8 cellular contexts compared by ENCODE assay signal in the genomic region with DNA sequence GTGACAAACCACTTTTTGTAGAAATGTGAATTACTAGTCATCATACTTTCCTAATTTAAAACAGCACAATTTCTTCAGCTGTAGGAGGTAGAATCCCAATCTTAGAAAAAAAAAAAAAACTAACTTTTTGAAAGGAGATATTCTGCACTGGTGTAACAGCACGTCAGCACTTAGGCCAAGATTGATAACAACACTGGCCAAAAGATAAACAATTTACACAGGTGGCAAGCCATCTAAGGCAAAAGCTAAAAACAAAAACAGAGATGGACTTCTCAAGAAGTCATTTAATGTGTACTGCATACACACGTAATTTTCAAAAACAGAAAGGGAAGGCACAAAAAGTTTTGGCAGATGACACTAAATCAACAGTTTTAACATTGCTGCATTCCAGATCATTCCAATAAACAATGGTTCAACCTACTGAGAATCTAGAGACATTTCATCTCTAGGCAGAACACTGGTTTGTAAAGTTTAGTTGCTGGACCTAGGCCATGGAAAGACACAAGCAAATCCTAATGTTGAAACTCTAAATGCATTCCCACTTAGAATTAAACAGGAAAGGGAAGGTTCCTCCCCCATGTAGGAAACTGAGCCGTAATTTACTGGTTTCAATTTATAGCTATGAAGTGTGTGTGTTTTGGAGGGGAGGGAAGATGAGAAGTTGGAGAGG. TPM values are rescaled to one million over a fixed set of nuclear protein-coding genes. Genes with fewer than 3 reads are reported as not detected.
A peak's percentile ranks its signal among the peaks of the same experiment; 100 is the strongest.
DNase-seq lines count a peak whose midpoint lies in the region; ATAC-seq lines count a peak whose summit lies in the region.

No MANE protein-coding gene starts in this region.

- no peak for ATAC-seq in GM19023 (IDR thresholded peaks at IDR 0.05; ENCODE audit: unreplicated experiment)

- H3K9ac ChIP-seq in stomach smooth muscle (ENCODE audit: low read length in 2 of 2) = peak overlapping the region; percentile 69 to 74

- CTCF ChIA-PET in activated CD4-positive, alpha-beta memory T cell treated with anti-CD3 and anti-CD28 coated beads for 36 hours (lab: Charles Lee) = interaction anchor here (0.7 to 2.7 kb wide), 5 partner anchors 50 to 478 kb away, joined by 3 to 32 read pairs (median 6); partner anchors contain the start of genes FBXO9 and LRRC1

- H3K4me3 Mint-ChIP-seq in activated CD4-positive, alpha-beta memory T cell treated with anti-CD3 and anti-CD28 coated beads for 36 hours = peak overlapping the region; percentile 94

- H3K36me3 Mint-ChIP-seq in activated CD4-positive, alpha-beta memory T cell treated with anti-CD3 and anti-CD28 coated beads for 36 hours = peaks cover 6% of the 10 kb centered on the region

- no peaks in the 10 kb centered on the region for H3K9me3 Mint-ChIP-seq in activated CD4-positive, alpha-beta memory T cell treated with anti-CD3 and anti-CD28 coated beads for 36 hours

- POLR2A ChIA-PET in activated CD4-positive, alpha-beta memory T cell treated with anti-CD3 and anti-CD28 coated beads for 36 hours (lab: Charles Lee) = interaction anchor here (1.1 to 2.7 kb wide), 3 partner anchors 36 to 108 kb away, joined by 3 to 15 read pairs (median 4); no protein-coding TSS in a partner anchor

- H3K9me3 ChIP-seq in stomach smooth muscle (ENCODE audit: control insufficient read depth in 2 of 2, low read length in 2 of 2) = no peaks in the 10 kb centered on the region

- intact Hi-C loops in activated CD4-positive, alpha-beta memory T cell treated with anti-CD3 and anti-CD28 coated beads for 36 hours (cut with micrococcal nuclease) = loop anchor here (1.0 to 10.0 kb wide), 8 partner anchors 36 to 549 kb away; partner anchors contain the start of gene GSTA4

- no peaks in the 10 kb centered on the region for H3K27me3 Mint-ChIP-seq in activated CD4-positive, alpha-beta memory T cell treated with anti-CD3 and anti-CD28 coated beads for 36 hours

- DNase-seq in SHP77 treated with DMSO at 0.1 percent for 48 hours (lab: John Stamatoyannopoulos, UW) (peak; percentile 21), SHP77 (lab: John Stamatoyannopoulos, UW) (no peak), GM19240 (ENCODE audit: insufficient read length, low spot score) (no peak), DMS79 (lab: John Stamatoyannopoulos, UW) (no peak)
- DNase-seq in activated CD4-positive, alpha-beta memory T cell treated with anti-CD3 and anti-CD28 coated beads for 36 hours = no peak

- H3K36me3 ChIP-seq in stomach smooth muscle (ENCODE audit: control insufficient read depth in 2 of 2, insufficient read depth in 2 of 2, low read length in 2 of 2) = no peaks in the 10 kb centered on the region

- H3K4me3 ChIP-seq in iPS-11a (ENCODE audit: low read depth, low read length) (peak overlapping the region; percentile 84), stomach smooth muscle (ENCODE audit: low read length in 2 of 2) (peak overlapping the region; percentile 90 to 93)

- peaks cover 24% of the 10 kb centered on the region for H3K4me1 ChIP-seq in stomach smooth muscle (ENCODE audit: control insufficient read depth, insufficient read depth, low read length)

- peak overlapping the region; percentile 88 for H3K27ac ChIP-seq in stomach smooth muscle (ENCODE audit: low read length)

- peaks cover 68% of the 10 kb centered on the region for H3K4me1 Mint-ChIP-seq in activated CD4-positive, alpha-beta memory T cell treated with anti-CD3 and anti-CD28 coated beads for 36 hours (ENCODE audit: low read depth)

- H3K27ac Mint-ChIP-seq in activated CD4-positive, alpha-beta memory T cell treated with anti-CD3 and anti-CD28 coated beads for 36 hours = peak overlapping the region; percentile 86

- no peaks in the 10 kb centered on the region for H3K27me3 ChIP-seq in stomach smooth muscle (ENCODE audit: control insufficient read depth in 1 of 2, insufficient read depth in 2 of 2, low read length in 2 of 2)

RNA-seq across cellular contexts. Expression of gene GCLC, which starts 1.4 kb away (rescaled TPM):
- total RNA-seq in activated CD4-positive, alpha-beta memory T cell treated with anti-CD3 and anti-CD28 coated beads for 36 hours = 10 to 100 TPM; 27.2 to 33.3 TPM
